ENCODE assay signal across 1 cellular context in genomic region chr5:97192580-97193421, GRCh38.
TF ChIP-seq lines count a peak whose summit lies in the region.

No MANE protein-coding gene starts in this region.

TF ChIP-seq in GM12878, 131 proteins besides CTCF, POLR2A, EP300 and RAD21:
- TF ChIP-seq MYC (IDR thresholded peaks at IDR 0.05; ENCODE audit: insufficient read depth, insufficient read length, insufficient replicate concordance, low read length, severe bottlenecking) (no peak), SMAD1 (IDR thresholded peaks at IDR 0.05; ENCODE audit: low read depth, partially characterized antibody) (no peak), TCF12 (IDR thresholded peaks at IDR 0.05; ENCODE audit: low read depth, low read length) (peak; percentile 90), EGR1 (IDR thresholded peaks at IDR 0.05; ENCODE audit: borderline replicate concordance in 1 of 2, low read depth in 2 of 2, low read length in 2 of 2) (no peak), SUZ12 (IDR thresholded peaks at IDR 0.05; ENCODE audit: unreplicated experiment) (no peak), ZNF384 (IDR thresholded peaks at IDR 0.05; ENCODE audit: borderline replicate concordance, low read depth, low read length) (no peak), TCF3 (IDR thresholded peaks at IDR 0.05; ENCODE audit: borderline replicate concordance, insufficient read depth, low read depth, low read length) (0 out of 2 replicates have a peak, but pooled peaks have one; percentile 32), BCL11A (IDR thresholded peaks at IDR 0.05; ENCODE audit: low read depth, low read length) (peak; percentile 67; the same call in 1 of the 2 replicates), RFX5 (IDR thresholded peaks at IDR 0.05; ENCODE audit: low read depth, low read length) (no peak), POLR2AphosphoS5 (IDR thresholded peaks at IDR 0.05; ENCODE audit: low read length) (peak; percentile 34; the same call in 1 of the 2 replicates), CHD4 (IDR thresholded peaks at IDR 0.05) (no peak), REST (IDR thresholded peaks at IDR 0.05; ENCODE audit: low read depth, low read length) (no peak), PAX5 (IDR thresholded peaks at IDR 0.05; ENCODE audit: borderline replicate concordance, low read depth, low read length) (peak; percentile 50; the same call in 1 of the 2 replicates), EED (IDR thresholded peaks at IDR 0.05; ENCODE audit: low read depth) (0 out of 2 replicates have a peak, but pooled peaks have one; percentile 27), IKZF2 (IDR thresholded peaks at IDR 0.05) (0 out of 4 replicates have a peak, but pooled peaks have one; percentile 19 to 44), PKNOX1 (IDR thresholded peaks at IDR 0.05) (peak; percentile 29; the same call in 1 of the 2 replicates), ZNF24 (IDR thresholded peaks at IDR 0.05) (no peak), BHLHE40 (IDR thresholded peaks at IDR 0.05; ENCODE audit: borderline replicate concordance in 1 of 2, low read depth in 2 of 2, low read length in 1 of 2) (0 out of 4 replicates have a peak, but pooled peaks of 1 of the 2 experiments have one; percentile 18), MEF2B (IDR thresholded peaks at IDR 0.05; ENCODE audit: partially characterized antibody, poor library complexity, severe bottlenecking) (peak; percentile 93), ZBTB33 (IDR thresholded peaks at IDR 0.05) (no peak), RUNX3 (IDR thresholded peaks at IDR 0.05; ENCODE audit: low read length) (peak; percentile 78), IKZF1 (conservative IDR thresholded peaks at IDR 0.05) (peak; percentile 59), ATF2 (IDR thresholded peaks at IDR 0.05; ENCODE audit: low read length) (no peak), POLR2AphosphoS2 (IDR thresholded peaks at IDR 0.05; ENCODE audit: low read depth, low read length) (no peak), YY1 (IDR thresholded peaks at IDR 0.05; ENCODE audit: low read depth, low read length) (peak; percentile 82), NR2C1 (IDR thresholded peaks at IDR 0.05) (no peak), BCLAF1 (IDR thresholded peaks at IDR 0.05) (no peak), DPF2 (IDR thresholded peaks at IDR 0.05) (peak; percentile 45; the same call in 1 of the 2 replicates), IRF4 (IDR thresholded peaks at IDR 0.05; ENCODE audit: low read depth, low read length) (no peak), RBBP5 (conservative IDR thresholded peaks at IDR 0.05) (no peak), CREM (IDR thresholded peaks at IDR 0.05; ENCODE audit: low read depth) (0 out of 2 replicates have a peak, but pooled peaks have one; percentile 14), NBN (IDR thresholded peaks at IDR 0.05) (0 out of 2 replicates have a peak, but pooled peaks have one; percentile 42), CREB1 (IDR thresholded peaks at IDR 0.05; ENCODE audit: low read depth) (no peak), SKIL (IDR thresholded peaks at IDR 0.05; ENCODE audit: low read depth, poor library complexity, severe bottlenecking) (no peak), FOXM1 (IDR thresholded peaks at IDR 0.05; ENCODE audit: low read depth, low read length) (no peak), CEBPZ (IDR thresholded peaks at IDR 0.05; ENCODE audit: low read depth, low read length) (no peak), TAF1 (IDR thresholded peaks at IDR 0.05; ENCODE audit: borderline replicate concordance, low read depth, low read length) (no peak)
